In the genomic region with DNA sequence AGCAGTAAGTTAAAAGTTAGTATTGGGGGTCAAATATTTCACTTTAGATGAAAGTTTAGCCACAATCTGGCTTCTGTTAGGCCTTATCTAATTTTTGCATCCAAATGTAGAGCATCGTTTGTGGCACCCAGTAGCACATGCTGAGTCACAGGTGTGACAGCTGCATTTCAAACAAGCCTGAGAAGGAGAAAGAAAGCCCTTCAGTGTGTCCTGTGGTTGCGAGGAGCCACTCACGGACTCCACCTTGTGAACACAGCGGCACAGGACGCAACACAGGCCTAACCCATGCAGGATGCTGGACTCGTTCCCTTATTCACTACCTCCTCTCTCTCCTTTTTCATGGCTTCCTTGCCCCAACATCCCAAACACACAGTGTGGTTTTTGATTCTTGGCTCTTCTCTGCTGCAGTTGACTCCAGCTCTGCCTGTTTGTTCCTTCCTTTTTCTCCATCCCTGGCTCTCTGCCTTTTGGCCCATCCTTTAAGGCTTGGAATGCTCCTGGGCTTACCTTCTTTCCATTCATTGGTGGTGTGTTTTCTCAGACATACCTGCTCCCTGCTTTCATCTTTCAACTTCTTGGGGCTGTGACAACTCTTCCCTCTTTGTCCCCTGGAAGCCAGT, we compare ENCODE assay signal across 1 cellular context.
TF ChIP-seq lines count a peak whose summit lies in the region.

No MANE protein-coding gene starts in this region.

TF ChIP-seq in K562, 482 proteins besides CTCF, POLR2A, EP300 and RAD21 (continued from another document and continues in another):
- TF ChIP-seq, protein P1, sequence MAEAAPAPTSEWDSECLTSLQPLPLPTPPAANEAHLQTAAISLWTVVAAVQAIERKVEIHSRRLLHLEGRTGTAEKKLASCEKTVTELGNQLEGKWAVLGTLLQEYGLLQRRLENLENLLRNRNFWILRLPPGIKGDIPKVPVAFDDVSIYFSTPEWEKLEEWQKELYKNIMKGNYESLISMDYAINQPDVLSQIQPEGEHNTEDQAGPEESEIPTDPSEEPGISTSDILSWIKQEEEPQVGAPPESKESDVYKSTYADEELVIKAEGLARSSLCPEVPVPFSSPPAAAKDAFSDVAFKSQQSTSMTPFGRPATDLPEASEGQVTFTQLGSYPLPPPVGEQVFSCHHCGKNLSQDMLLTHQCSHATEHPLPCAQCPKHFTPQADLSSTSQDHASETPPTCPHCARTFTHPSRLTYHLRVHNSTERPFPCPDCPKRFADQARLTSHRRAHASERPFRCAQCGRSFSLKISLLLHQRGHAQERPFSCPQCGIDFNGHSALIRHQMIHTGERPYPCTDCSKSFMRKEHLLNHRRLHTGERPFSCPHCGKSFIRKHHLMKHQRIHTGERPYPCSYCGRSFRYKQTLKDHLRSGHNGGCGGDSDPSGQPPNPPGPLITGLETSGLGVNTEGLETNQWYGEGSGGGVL (CRISPR knock-in tag; IDR thresholded peaks at IDR 0.05) = no peak
- TF ChIP-seq MAFK (IDR thresholded peaks at IDR 0.05; ENCODE audit: low read length) (peak; percentile 39; the same call in 1 of the 2 replicates), CBFA2T3 (IDR thresholded peaks at IDR 0.05) (peak; percentile 44; the same call in 1 of the 2 replicates), ID3 (CRISPR knock-in tag; IDR thresholded peaks at IDR 0.05) (no peak), ID3 (tag; IDR thresholded peaks at IDR 0.05) (no peak), MAFG (tag; conservative IDR thresholded peaks at IDR 0.05) (peak; percentile 78), FIP1L1 (IDR thresholded peaks at IDR 0.05; ENCODE audit: low read depth, low read length, poor library complexity, severe bottlenecking) (no peak), PHB2 (IDR thresholded peaks at IDR 0.05; ENCODE audit: low read depth) (no peak), ZMIZ1 (IDR thresholded peaks at IDR 0.05; ENCODE audit: low read depth in 2 of 2, low read length in 2 of 2) (no peak), PBX2 (CRISPR knock-in tag; IDR thresholded peaks at IDR 0.05; ENCODE audit: low read depth) (no peak), PBX2 (tag; conservative IDR thresholded peaks at IDR 0.05; ENCODE audit: low read depth) (0 out of 2 replicates have a peak, but pooled peaks have one; percentile 18), MAFF (IDR thresholded peaks at IDR 0.05; ENCODE audit: low read length) (peak; percentile 37; the same call in 1 of the 2 replicates), ZBTB1 (CRISPR knock-in tag; IDR thresholded peaks at IDR 0.05; ENCODE audit: borderline replicate concordance, low read depth) (no peak), CAMTA2 (CRISPR knock-in tag; conservative IDR thresholded peaks at IDR 0.05) (no peak), C11orf30 (IDR thresholded peaks at IDR 0.05; ENCODE audit: low read depth) (peak; percentile 76; the same call in 1 of the 2 replicates), ADNP (tag; IDR thresholded peaks at IDR 0.05) (no peak), BRD9 (IDR thresholded peaks at IDR 0.05; ENCODE audit: low read depth, partially characterized antibody) (no peak), HNRNPL (IDR thresholded peaks at IDR 0.05; ENCODE audit: low read depth, low read length) (no peak), FOXM1 (IDR thresholded peaks at IDR 0.05; ENCODE audit: low read depth) (no peak), FOXM1 (CRISPR knock-in tag; IDR thresholded peaks at IDR 0.05; ENCODE audit: low read depth) (no peak), MYBL2 (IDR thresholded peaks at IDR 0.05; ENCODE audit: low read depth) (no peak), MYBL2 (CRISPR knock-in tag; IDR thresholded peaks at IDR 0.05; ENCODE audit: borderline replicate concordance) (no peak)
- TF ChIP-seq, protein P2, sequence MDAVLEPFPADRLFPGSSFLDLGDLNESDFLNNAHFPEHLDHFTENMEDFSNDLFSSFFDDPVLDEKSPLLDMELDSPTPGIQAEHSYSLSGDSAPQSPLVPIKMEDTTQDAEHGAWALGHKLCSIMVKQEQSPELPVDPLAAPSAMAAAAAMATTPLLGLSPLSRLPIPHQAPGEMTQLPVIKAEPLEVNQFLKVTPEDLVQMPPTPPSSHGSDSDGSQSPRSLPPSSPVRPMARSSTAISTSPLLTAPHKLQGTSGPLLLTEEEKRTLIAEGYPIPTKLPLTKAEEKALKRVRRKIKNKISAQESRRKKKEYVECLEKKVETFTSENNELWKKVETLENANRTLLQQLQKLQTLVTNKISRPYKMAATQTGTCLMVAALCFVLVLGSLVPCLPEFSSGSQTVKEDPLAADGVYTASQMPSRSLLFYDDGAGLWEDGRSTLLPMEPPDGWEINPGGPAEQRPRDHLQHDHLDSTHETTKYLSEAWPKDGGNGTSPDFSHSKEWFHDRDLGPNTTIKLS (IDR thresholded peaks at IDR 0.05; ENCODE audit: borderline replicate concordance, low read depth) = no peak
- TF ChIP-seq, protein P3, sequence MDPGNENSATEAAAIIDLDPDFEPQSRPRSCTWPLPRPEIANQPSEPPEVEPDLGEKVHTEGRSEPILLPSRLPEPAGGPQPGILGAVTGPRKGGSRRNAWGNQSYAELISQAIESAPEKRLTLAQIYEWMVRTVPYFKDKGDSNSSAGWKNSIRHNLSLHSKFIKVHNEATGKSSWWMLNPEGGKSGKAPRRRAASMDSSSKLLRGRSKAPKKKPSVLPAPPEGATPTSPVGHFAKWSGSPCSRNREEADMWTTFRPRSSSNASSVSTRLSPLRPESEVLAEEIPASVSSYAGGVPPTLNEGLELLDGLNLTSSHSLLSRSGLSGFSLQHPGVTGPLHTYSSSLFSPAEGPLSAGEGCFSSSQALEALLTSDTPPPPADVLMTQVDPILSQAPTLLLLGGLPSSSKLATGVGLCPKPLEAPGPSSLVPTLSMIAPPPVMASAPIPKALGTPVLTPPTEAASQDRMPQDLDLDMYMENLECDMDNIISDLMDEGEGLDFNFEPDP (CRISPR knock-in tag; IDR thresholded peaks at IDR 0.05) = no peak
- TF ChIP-seq, protein P4, sequence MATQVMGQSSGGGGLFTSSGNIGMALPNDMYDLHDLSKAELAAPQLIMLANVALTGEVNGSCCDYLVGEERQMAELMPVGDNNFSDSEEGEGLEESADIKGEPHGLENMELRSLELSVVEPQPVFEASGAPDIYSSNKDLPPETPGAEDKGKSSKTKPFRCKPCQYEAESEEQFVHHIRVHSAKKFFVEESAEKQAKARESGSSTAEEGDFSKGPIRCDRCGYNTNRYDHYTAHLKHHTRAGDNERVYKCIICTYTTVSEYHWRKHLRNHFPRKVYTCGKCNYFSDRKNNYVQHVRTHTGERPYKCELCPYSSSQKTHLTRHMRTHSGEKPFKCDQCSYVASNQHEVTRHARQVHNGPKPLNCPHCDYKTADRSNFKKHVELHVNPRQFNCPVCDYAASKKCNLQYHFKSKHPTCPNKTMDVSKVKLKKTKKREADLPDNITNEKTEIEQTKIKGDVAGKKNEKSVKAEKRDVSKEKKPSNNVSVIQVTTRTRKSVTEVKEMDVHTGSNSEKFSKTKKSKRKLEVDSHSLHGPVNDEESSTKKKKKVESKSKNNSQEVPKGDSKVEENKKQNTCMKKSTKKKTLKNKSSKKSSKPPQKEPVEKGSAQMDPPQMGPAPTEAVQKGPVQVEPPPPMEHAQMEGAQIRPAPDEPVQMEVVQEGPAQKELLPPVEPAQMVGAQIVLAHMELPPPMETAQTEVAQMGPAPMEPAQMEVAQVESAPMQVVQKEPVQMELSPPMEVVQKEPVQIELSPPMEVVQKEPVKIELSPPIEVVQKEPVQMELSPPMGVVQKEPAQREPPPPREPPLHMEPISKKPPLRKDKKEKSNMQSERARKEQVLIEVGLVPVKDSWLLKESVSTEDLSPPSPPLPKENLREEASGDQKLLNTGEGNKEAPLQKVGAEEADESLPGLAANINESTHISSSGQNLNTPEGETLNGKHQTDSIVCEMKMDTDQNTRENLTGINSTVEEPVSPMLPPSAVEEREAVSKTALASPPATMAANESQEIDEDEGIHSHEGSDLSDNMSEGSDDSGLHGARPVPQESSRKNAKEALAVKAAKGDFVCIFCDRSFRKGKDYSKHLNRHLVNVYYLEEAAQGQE (CRISPR knock-in tag; IDR thresholded peaks at IDR 0.05; ENCODE audit: low read depth) = no peak
- TF ChIP-seq, protein P5, sequence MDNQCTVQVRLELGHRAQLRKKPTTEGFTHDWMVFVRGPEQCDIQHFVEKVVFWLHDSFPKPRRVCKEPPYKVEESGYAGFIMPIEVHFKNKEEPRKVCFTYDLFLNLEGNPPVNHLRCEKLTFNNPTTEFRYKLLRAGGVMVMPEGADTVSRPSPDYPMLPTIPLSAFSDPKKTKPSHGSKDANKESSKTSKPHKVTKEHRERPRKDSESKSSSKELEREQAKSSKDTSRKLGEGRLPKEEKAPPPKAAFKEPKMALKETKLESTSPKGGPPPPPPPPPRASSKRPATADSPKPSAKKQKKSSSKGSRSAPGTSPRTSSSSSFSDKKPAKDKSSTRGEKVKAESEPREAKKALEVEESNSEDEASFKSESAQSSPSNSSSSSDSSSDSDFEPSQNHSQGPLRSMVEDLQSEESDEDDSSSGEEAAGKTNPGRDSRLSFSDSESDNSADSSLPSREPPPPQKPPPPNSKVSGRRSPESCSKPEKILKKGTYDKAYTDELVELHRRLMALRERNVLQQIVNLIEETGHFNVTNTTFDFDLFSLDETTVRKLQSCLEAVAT (IDR thresholded peaks at IDR 0.05) = no peak
